In genomic region chr4:185682236-185682635, GRCh38 we compare ENCODE assay signal across 18 cellular contexts.
DNase-seq lines count a peak whose midpoint lies in the region; ATAC-seq and TF ChIP-seq lines count a peak whose summit lies in the region.
"Had no signal": no experiment of that assay in that cellular context is flagged by ENCODE, and none has a peak within 500 bp of the region (broad histone marks: within the 10 kb centered on the region; RNA-seq: fewer than 3 reads in every experiment).

No MANE protein-coding gene starts in this region.

- TF ChIP-seq RAD21 in neural cell (conservative IDR thresholded peaks at IDR 0.05) = no peak

- H3K36me3 ChIP-seq in PC-3 (ENCODE audit: low read depth, low read length) (no peaks in the 10 kb centered on the region), neural cell (ENCODE audit: insufficient read depth, low read length) (peaks cover 5% of the 10 kb centered on the region)
- H3K36me3 ChIP-seq: esophagus squamous epithelium had no signal

- H3K27me3 ChIP-seq in PC-3 (ENCODE audit: low read length) (no peaks in the 10 kb centered on the region), neural cell (ENCODE audit: insufficient read depth, low read depth, low read length) (no peaks in the 10 kb centered on the region)
- H3K27me3 ChIP-seq: esophagus squamous epithelium had no signal

- H4K20me1 ChIP-seq in PC-3 (ENCODE audit: low read length) (no peaks in the 10 kb centered on the region), neural cell (ENCODE audit: insufficient read depth) (no peaks in the 10 kb centered on the region)

- POLR2A ChIA-PET in PC-3 (lab: Charles Lee; ENCODE audit: unreplicated experiment) = no interaction called here

- H3K79me2 ChIP-seq in PC-3 (ENCODE audit: low read length) (no peaks in the 10 kb centered on the region), neural cell (replicated peaks; ENCODE audit: insufficient read depth, low read length) (no peaks in the 10 kb centered on the region)

- DNase-seq in AG20443 (ENCODE audit: low spot score) = peak; percentile 68
- DNase-seq in PC-3 = peak; percentile 76
- DNase-seq in dermis blood vessel endothelial cell = peak; percentile 69
- no peak for DNase-seq in stimulated activated CD4-positive, alpha-beta T cell treated with anti-CD3 and anti-CD28 coated beads, Interleukin-12 subunit alpha, Interleukin-12 subunit beta, amount 100 ng/mL, for 4 hours
- DNase-seq in stimulated activated CD4-positive, alpha-beta T cell treated with anti-CD3 and anti-CD28 coated beads, Interleukin-4, amount 100 ng/mL, for 1 hour = no peak
- DNase-seq: activated CD8-positive, alpha-beta T cell treated with anti-CD3 and anti-CD28 coated beads, Interleukin-2, amount 10 ng/mL, durations not matched to agents 7 days and 5 days; activated gamma-delta T cell; CD4-positive, CD25-positive, alpha-beta regulatory T cell; cerebellar nuclear complex; esophagus squamous epithelium; GF-D8; NCI-H1048; NCI-H446; stimulated activated CD4-positive, alpha-beta T cell treated with anti-CD3 and anti-CD28 coated beads, Interleukin-4, amount 100 ng/mL, for 4 hours; stimulated activated naive B cell treated with anti-CD40 and anti-IgM and Interleukin-4, amounts not matched to agents 10 μg/mL and 1 μg/mL and 100 μg/mL, for 72 hours had no signal

- H3K27ac ChIP-seq in PC-3 (ENCODE audit: low read length) (peak overlapping the region; percentile 42; the same call in 1 of the 2 replicates), neural cell (ENCODE audit: low read length) (peak overlapping the region; percentile 15)
- H3K27ac ChIP-seq: esophagus squamous epithelium had no signal

- ATAC-seq in PC-3 (peak; percentile 89), HG03439 (IDR thresholded peaks at IDR 0.05; ENCODE audit: unreplicated experiment) (no peak), GM18867 (IDR thresholded peaks at IDR 0.05; ENCODE audit: unreplicated experiment) (no peak)
- ATAC-seq: activated CD8-positive, alpha-beta T cell treated with anti-CD3 and anti-CD28 coated beads, Interleukin-2, amount 10 ng/mL, durations not matched to agents 7 days and 5 days; stimulated activated naive B cell treated with anti-CD40 and anti-IgM and Interleukin-4, amounts not matched to agents 10 μg/mL and 1 μg/mL and 100 μg/mL, for 72 hours had no signal

- no peak overlapping the region for H3K9ac ChIP-seq in PC-3 (ENCODE audit: low read length)
- H3K9ac ChIP-seq in neural cell (ENCODE audit: low read length) = no peak overlapping the region

- CTCF ChIA-PET in PC-3 (lab: Charles Lee) = no interaction called here

- BruUV-seq in PC-3 (replicated peaks; lab: Mats Ljungman, UMichigan) = no TSS peak

- no peaks in the 10 kb centered on the region for H3K9me3 ChIP-seq in PC-3 (ENCODE audit: low read length)
- H3K9me3 ChIP-seq in neural cell (ENCODE audit: low read length) = no peaks in the 10 kb centered on the region
- H3K9me3 ChIP-seq: esophagus squamous epithelium had no signal

- intact Hi-C loops in PC-3 (cut with micrococcal nuclease) = no loop called here

- no peak for TF ChIP-seq EP300 in neural cell (conservative IDR thresholded peaks at IDR 0.05; ENCODE audit: poor library complexity, severe bottlenecking)

- peak overlapping the region; percentile 65 for H3K4me2 ChIP-seq in PC-3 (ENCODE audit: low read length)
- H3K4me2 ChIP-seq in neural cell (ENCODE audit: low read length) = no peak overlapping the region

- H3F3A ChIP-seq in PC-3 (ENCODE audit: low read length, unreplicated experiment) = no peaks in the 10 kb centered on the region
- no peaks in the 10 kb centered on the region for H3F3A ChIP-seq in neural cell (ENCODE audit: insufficient read depth, low read length, poor library complexity, severe bottlenecking)

- TF ChIP-seq CTCF in PC-3 (conservative IDR thresholded peaks at IDR 0.05; ENCODE audit: low read depth, low read length) (no peak), neural cell (IDR thresholded peaks at IDR 0.05; ENCODE audit: poor library complexity, severe bottlenecking) (no peak)

- no peaks in the 10 kb centered on the region for H3K9me2 ChIP-seq in PC-3 (replicated peaks; ENCODE audit: low read length)
- H3K9me2 ChIP-seq in neural cell (ENCODE audit: insufficient read depth, low read length) = no peaks in the 10 kb centered on the region

- H3K4me1 ChIP-seq in PC-3 (ENCODE audit: insufficient read depth, low read length) = peaks cover 9% of the 10 kb centered on the region
- H3K4me1 ChIP-seq: esophagus squamous epithelium had no signal

- 0 out of 2 replicates have a peak overlapping the region, but pooled peaks have one; percentile 25 for H2AFZ ChIP-seq in PC-3 (ENCODE audit: low read length)
- H2AFZ ChIP-seq in neural cell (ENCODE audit: low read depth, low read length) = no peak overlapping the region

- H3K4me3 ChIP-seq in PC-3 (ENCODE audit: low read length) (peak overlapping the region; percentile 23; the same call in 1 of the 2 replicates), neural cell (ENCODE audit: low read length) (no peak overlapping the region)
- H3K4me3 ChIP-seq: esophagus squamous epithelium had no signal

TF ChIP-seq in neural cell, 6 proteins besides CTCF, POLR2A, EP300 and RAD21:
- TF ChIP-seq EZH2 (IDR thresholded peaks at IDR 0.05; ENCODE audit: borderline replicate concordance, insufficient read depth, low read length, poor library complexity, severe bottlenecking) (no peak), TAF1 (IDR thresholded peaks at IDR 0.05; ENCODE audit: low read depth) (no peak), MXI1 (conservative IDR thresholded peaks at IDR 0.05; ENCODE audit: poor library complexity, severe bottlenecking) (no peak), POLR2AphosphoS5 (IDR thresholded peaks at IDR 0.05) (no peak), SMC3 (conservative IDR thresholded peaks at IDR 0.05; ENCODE audit: poor library complexity) (no peak)
- TF ChIP-seq, protein P1, sequence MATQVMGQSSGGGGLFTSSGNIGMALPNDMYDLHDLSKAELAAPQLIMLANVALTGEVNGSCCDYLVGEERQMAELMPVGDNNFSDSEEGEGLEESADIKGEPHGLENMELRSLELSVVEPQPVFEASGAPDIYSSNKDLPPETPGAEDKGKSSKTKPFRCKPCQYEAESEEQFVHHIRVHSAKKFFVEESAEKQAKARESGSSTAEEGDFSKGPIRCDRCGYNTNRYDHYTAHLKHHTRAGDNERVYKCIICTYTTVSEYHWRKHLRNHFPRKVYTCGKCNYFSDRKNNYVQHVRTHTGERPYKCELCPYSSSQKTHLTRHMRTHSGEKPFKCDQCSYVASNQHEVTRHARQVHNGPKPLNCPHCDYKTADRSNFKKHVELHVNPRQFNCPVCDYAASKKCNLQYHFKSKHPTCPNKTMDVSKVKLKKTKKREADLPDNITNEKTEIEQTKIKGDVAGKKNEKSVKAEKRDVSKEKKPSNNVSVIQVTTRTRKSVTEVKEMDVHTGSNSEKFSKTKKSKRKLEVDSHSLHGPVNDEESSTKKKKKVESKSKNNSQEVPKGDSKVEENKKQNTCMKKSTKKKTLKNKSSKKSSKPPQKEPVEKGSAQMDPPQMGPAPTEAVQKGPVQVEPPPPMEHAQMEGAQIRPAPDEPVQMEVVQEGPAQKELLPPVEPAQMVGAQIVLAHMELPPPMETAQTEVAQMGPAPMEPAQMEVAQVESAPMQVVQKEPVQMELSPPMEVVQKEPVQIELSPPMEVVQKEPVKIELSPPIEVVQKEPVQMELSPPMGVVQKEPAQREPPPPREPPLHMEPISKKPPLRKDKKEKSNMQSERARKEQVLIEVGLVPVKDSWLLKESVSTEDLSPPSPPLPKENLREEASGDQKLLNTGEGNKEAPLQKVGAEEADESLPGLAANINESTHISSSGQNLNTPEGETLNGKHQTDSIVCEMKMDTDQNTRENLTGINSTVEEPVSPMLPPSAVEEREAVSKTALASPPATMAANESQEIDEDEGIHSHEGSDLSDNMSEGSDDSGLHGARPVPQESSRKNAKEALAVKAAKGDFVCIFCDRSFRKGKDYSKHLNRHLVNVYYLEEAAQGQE (IDR thresholded peaks at IDR 0.05; ENCODE audit: borderline replicate concordance) = no peak

Comparison
In these comparisons a context has a peak if more than half of its experiments do, and no peak if none do; other contexts are left out.
1. DNase-seq: peak in AG20443 (single experiment), PC-3 (single experiment) and dermis blood vessel endothelial cell (single experiment); none in stimulated activated CD4-positive, alpha-beta T cell treated with anti-CD3 and anti-CD28 coated beads, Interleukin-12 subunit alpha, Interleukin-12 subunit beta, amount 100 ng/mL, for 4 hours (single experiment) and stimulated activated CD4-positive, alpha-beta T cell treated with anti-CD3 and anti-CD28 coated beads, Interleukin-4, amount 100 ng/mL, for 1 hour (single experiment).